Comparison of ENCODE assay signal across 24 cellular contexts in the genomic region with DNA sequence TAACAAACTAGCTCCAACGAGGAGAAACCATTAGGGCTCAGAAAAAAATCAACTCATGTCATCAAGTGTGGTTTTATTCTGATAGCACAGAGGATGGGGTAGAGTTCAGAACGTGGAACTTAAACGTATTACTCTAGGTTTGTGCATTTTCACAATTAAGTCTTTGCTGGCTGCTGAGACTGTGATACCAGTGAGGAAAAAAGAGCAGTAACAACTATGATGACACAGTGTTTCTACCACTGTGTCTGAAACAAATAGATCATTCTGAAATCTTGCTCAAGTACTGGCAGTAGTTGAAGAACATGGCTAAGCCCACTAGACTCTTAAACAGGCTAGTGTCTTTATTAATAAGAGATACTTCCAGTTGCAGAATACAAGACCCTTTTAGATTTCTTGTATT. TPM values are rescaled to one million over a fixed set of nuclear protein-coding genes. Genes with fewer than 3 reads are reported as not detected.
"Had no signal": no experiment of that assay in that cellular context is flagged by ENCODE, and none has a peak within 500 bp of the region (broad histone marks: within the 10 kb centered on the region; RNA-seq: fewer than 3 reads in every experiment).

No MANE protein-coding gene starts in this region.

- H3K4me3 Mint-ChIP-seq: activated CD8-positive, alpha-beta memory T cell treated with anti-CD3 and anti-CD28 coated beads, Interleukin-2, amount 10 ng/mL, durations not matched to agents 7 days and 5 days; nephron; WTC11 had no signal

- H3K27ac Mint-ChIP-seq: nephron had no signal

- H3K4me3 ChIP-seq: colonic mucosa, gastrocnemius medialis, left lung, lower lobe of right lung, suprapubic skin, tibial artery, upper lobe of right lung had no signal

- ATAC-seq: gastrocnemius medialis, left lung, lower lobe of right lung, right cardiac atrium, upper lobe of right lung, WTC11 had no signal

- H3K4me1 ChIP-seq: gastrocnemius medialis, lower lobe of right lung, tibial artery, upper lobe of right lung had no signal

- H3K27ac ChIP-seq: colonic mucosa, gastrocnemius medialis, left lung, lower lobe of right lung, suprapubic skin, tibial artery, upper lobe of right lung had no signal

- H3K9me3 ChIP-seq: colonic mucosa, gastrocnemius medialis, left lung, lower lobe of right lung, suprapubic skin, tibial artery, upper lobe of right lung had no signal

- H3K9me3 Mint-ChIP-seq: nephron; T-helper 1 cell treated with Interleukin-12 subunit alpha and Interleukin-12 subunit beta and Interleukin-4 antibody, amounts not matched to agents 30 μg/mL and 1 μg/mL, for 36 hours; WTC11 had no signal

- H3K27me3 Mint-ChIP-seq: activated CD8-positive, alpha-beta memory T cell treated with anti-CD3 and anti-CD28 coated beads, Interleukin-2, amount 10 ng/mL, durations not matched to agents 7 days and 5 days had no signal

- H3K27me3 ChIP-seq: colonic mucosa, gastrocnemius medialis, left lung, suprapubic skin, tibial artery, upper lobe of right lung had no signal

- DNase-seq: activated CD4-positive, alpha-beta T cell treated with anti-CD3 and anti-CD28 coated beads, Interleukin-2, amount 50 U/mL, for 48 hours; activated CD8-positive, alpha-beta memory T cell treated with anti-CD3 and anti-CD28 coated beads, Interleukin-2, amount 10 ng/mL, durations not matched to agents 7 days and 5 days; activated effector memory CD4-positive, alpha-beta T cell treated with anti-CD3 and anti-CD28 coated beads, Interleukin-2, amount 50 U/mL, for 16 hours; activated naive CD4-positive, alpha-beta T cell treated with anti-CD3 and anti-CD28 coated beads, Interleukin-2, amount 50 U/mL, for 16 hours; anterior cingulate cortex; colonic mucosa; effector memory CD4-positive, alpha-beta T cell; gastrocnemius medialis; glutamatergic neuron; left lung; lower lobe of right lung; mesenchymal stem cell; posterior cingulate gyrus; right cardiac atrium; stimulated activated CD4-positive, alpha-beta T cell treated with anti-CD3 and anti-CD28 coated beads, Interleukin-15, amount 100 ng/mL, for 24 hours; stimulated activated CD4-positive, alpha-beta T cell treated with anti-CD3 and anti-CD28 coated beads, Interleukin-2, amount 100 ng/mL, for 24 hours; stimulated activated naive CD4-positive, alpha-beta T cell; SW 1271; tibial artery; upper lobe of right lung had no signal

RNA-seq across cellular contexts. Expression of a gene that starts 38.7 kb away (rescaled TPM):
- total RNA-seq: activated CD8-positive, alpha-beta memory T cell treated with anti-CD3 and anti-CD28 coated beads, Interleukin-2, amount 10 ng/mL, durations not matched to agents 7 days and 5 days had no signal
